ENCODE assay signal across 8 cellular contexts in the genomic region with DNA sequence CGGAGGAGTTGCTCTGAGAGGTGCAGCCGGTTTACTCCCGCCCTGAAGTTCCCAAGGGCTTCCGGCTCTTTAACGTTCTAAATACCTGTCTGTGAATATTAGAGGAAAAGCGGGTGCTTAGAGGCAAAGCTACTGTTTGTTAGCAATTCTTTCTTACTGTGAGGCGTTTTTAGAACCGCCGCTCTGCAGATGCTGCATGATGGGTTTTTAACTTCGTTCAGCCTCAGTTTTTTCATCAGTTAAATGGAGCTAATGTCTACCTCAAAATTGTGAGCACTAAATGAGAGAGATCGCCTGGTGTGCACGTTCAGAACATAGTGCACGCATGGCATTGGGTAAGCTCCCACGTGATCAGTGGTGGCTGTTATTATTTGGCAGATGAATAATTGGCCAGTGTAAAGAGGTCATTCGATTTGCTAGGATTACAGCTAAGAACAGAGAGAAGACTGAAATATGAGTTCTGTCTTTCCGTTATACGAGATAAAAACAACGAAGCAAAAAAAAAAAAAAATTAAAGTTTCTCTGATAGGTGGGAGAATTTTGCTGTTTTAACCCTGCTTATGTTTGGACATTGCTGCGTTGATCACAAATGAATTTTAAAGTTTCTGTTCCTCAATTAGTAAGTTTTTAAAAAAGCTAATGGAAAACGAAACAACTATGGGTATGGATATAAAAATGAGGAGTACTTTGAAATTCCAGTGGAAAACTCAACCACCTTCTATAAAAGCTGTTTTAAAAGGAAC. TPM values are rescaled to one million over a fixed set of nuclear protein-coding genes. Genes with fewer than 3 reads are reported as not detected.
DNase-seq lines count a peak whose midpoint lies in the region; ATAC-seq and TF ChIP-seq lines count a peak whose summit lies in the region.

No MANE protein-coding gene starts in this region.

- H3K9me3 ChIP-seq in Karpas-422 (ENCODE audit: low read length): no peaks in the 10 kb centered on the region
- H3K9me3 ChIP-seq in right cardiac atrium (ENCODE audit: control insufficient read depth, low read length): no peaks in the 10 kb centered on the region
- no peaks in the 10 kb centered on the region for H3K9me3 ChIP-seq in skeletal muscle satellite cell (replicated peaks; ENCODE audit: low read length)

- CTCF ChIA-PET in RWPE1 (lab: Yijun Ruan, JAX): interaction anchor here (0.6 kb wide), 2 partner anchors 26 kb away, joined by 5 read pairs; no protein-coding TSS in a partner anchor

- peaks cover 35% of the 10 kb centered on the region for H3K4me1 ChIP-seq in Karpas-422 (ENCODE audit: low read length)
- H3K4me1 ChIP-seq in right cardiac atrium (ENCODE audit: control insufficient read depth, insufficient read depth, low read length): no peaks in the 10 kb centered on the region
- peaks cover 21% of the 10 kb centered on the region for H3K4me1 ChIP-seq in skeletal muscle satellite cell (ENCODE audit: control insufficient read depth, insufficient read depth, low read length)

- H3K9ac ChIP-seq in Karpas-422 (ENCODE audit: low read length) (peak overlapping the region; percentile 68), skeletal muscle satellite cell (ENCODE audit: low read depth, low read length) (peak overlapping the region; percentile 90)

- DNase-seq in GM04504 (ENCODE audit: low read depth): peak; percentile 48
- DNase-seq in H4 (ENCODE audit: low spot score): peak; percentile 83
- peak; percentile 91 for DNase-seq in Karpas-422
- peak; percentile 49 for DNase-seq in RWPE1 (ENCODE audit: low spot score)
- peak; percentile 13 for DNase-seq in amniotic stem cell (lab: John Stamatoyannopoulos, UW)
- peak; percentile 64 to 78 (median 65) for DNase-seq in right cardiac atrium
- DNase-seq in middle frontal gyrus (ENCODE audit: extremely low spot score, low spot score): no peak

- no peaks in the 10 kb centered on the region for H3K27me3 ChIP-seq in Karpas-422 (ENCODE audit: low read length)
- no peaks in the 10 kb centered on the region for H3K27me3 ChIP-seq in right cardiac atrium (ENCODE audit: control insufficient read depth, insufficient read depth)
- H3K27me3 ChIP-seq in skeletal muscle satellite cell (ENCODE audit: control insufficient read depth, insufficient read depth, low read length): no peaks in the 10 kb centered on the region

- H3K4me2 ChIP-seq in Karpas-422 (ENCODE audit: low read depth, low read length, poor library complexity, severe bottlenecking) (peak overlapping the region; percentile 85), skeletal muscle satellite cell (ENCODE audit: low read length) (peak overlapping the region; percentile 87)

- H4K20me1 ChIP-seq in Karpas-422 (ENCODE audit: insufficient read depth, low read depth, low read length): no peaks in the 10 kb centered on the region

- no peaks in the 10 kb centered on the region for H3K9me2 ChIP-seq in Karpas-422 (replicated peaks; ENCODE audit: insufficient read depth, low read length)

- ATAC-seq in right cardiac atrium: peak; percentile 75 to 76

- no peak for TF ChIP-seq CTCF in RWPE1 (conservative IDR thresholded peaks at IDR 0.05; ENCODE audit: low read depth)

- 2% methylated on average over 20 of the region's 20 CpGs for whole genome bisulfite sequencing in right cardiac atrium

- H3K36me3 ChIP-seq in Karpas-422 (ENCODE audit: insufficient read depth, low read length): peaks cover 26% of the 10 kb centered on the region
- peaks cover 4% of the 10 kb centered on the region for H3K36me3 ChIP-seq in skeletal muscle satellite cell (ENCODE audit: insufficient read depth, low read length)

- H2AFZ ChIP-seq in Karpas-422 (ENCODE audit: low read length): peak overlapping the region; percentile 44

- POLR2A ChIA-PET in RWPE1 (lab: Yijun Ruan, JAX; ENCODE audit: low non-redundant PET): interaction anchor here (0.6 kb wide), 1 partner anchor 30 kb away, joined by 3 read pairs; no protein-coding TSS in a partner anchor

- H3K79me2 ChIP-seq in Karpas-422 (ENCODE audit: low read length): peaks cover 43% of the 10 kb centered on the region

- H3K27ac ChIP-seq in Karpas-422 (ENCODE audit: low read length): peak overlapping the region; percentile 87
- peak overlapping the region; percentile 83 for H3K27ac ChIP-seq in RWPE1
- H3K27ac ChIP-seq in right cardiac atrium (ENCODE audit: low read length): peak overlapping the region; percentile 85

- intact Hi-C loops in right cardiac atrium (cut with DNase I): loop anchor here in 2 of 4 donors (5.0 to 10.0 kb wide), 2 partner anchors 138 to 140 kb away; no protein-coding TSS in a partner anchor

- H3K4me3 ChIP-seq in Karpas-422 (ENCODE audit: low read length) (peak overlapping the region; percentile 69), right cardiac atrium (ENCODE audit: low read length) (peak overlapping the region; percentile 51), skeletal muscle satellite cell (ENCODE audit: low read length) (peak overlapping the region; percentile 91)

RNA-seq across cellular contexts. Expression of a gene that starts 0.7 kb away (rescaled TPM):
- total RNA-seq in H4 (2014; rRNA removed; shearing (Covaris generic)): 8.4 and 15.6 TPM in 2 replicates
- 40.3 and 45.0 TPM in 2 replicates for total RNA-seq in Karpas-422 (2014; rRNA removed; shearing (Covaris generic); ENCODE audit: low replicate concordance)
- total RNA-seq in right cardiac atrium: 10 to 100 TPM; 19.3 to 20.6 (median 20.2) TPM
- 13.2 TPM for polyA plus RNA-seq in right cardiac atrium
- 22.3 and 26.0 TPM in 2 replicates for total RNA-seq in skeletal muscle satellite cell (2012; rRNA removed)

RNA-seq across cellular contexts. Expression of a gene that starts 51.1 kb away (rescaled TPM):
- not detected in 2 replicates for total RNA-seq in H4 (2014; rRNA removed; shearing (Covaris generic))
- not detected in 2 replicates for total RNA-seq in Karpas-422 (2014; rRNA removed; shearing (Covaris generic); ENCODE audit: low replicate concordance)
- not detected for total RNA-seq in right cardiac atrium
- polyA plus RNA-seq in right cardiac atrium: not detected
- not detected in 2 replicates for total RNA-seq in skeletal muscle satellite cell (2012; rRNA removed)
